8 cellular contexts compared by ENCODE assay signal in genomic region chr12:49967042-49967776, GRCh38. TPM values are rescaled to one million over a fixed set of nuclear protein-coding genes. Genes with fewer than 3 reads are reported as not detected.
DNase-seq lines count a peak whose midpoint lies in the region; ATAC-seq, FAIRE-seq and TF ChIP-seq lines count a peak whose summit lies in the region.

No MANE protein-coding gene starts in this region.

- no peak for FAIRE-seq in small intestine (lab: Jason Lieb, UNC)

- H3K9me3 ChIP-seq in small intestine (ENCODE audit: control insufficient read depth, low read depth), result no peaks in the 10 kb centered on the region

- DNase-seq in GM12864 (ENCODE audit: low read depth) (peak; percentile 45), NCI-H2107 (lab: John Stamatoyannopoulos, UW) (peak; percentile 73), T47D (ENCODE audit: low read depth in 1 of 2, low spot score in 1 of 2) (peak; percentile 95 to 99), iPS-NIHi7 (ENCODE audit: extremely low spot score) (peak; percentile 89), small intestine (peak; percentile 80)

- TF ChIP-seq CTCF in GM12864 (IDR thresholded peaks at IDR 0.05; ENCODE audit: low read depth, low read length, missing control alignments), result peak; percentile 96
- peak; percentile 94 for TF ChIP-seq CTCF in VCaP (conservative IDR thresholded peaks at IDR 0.05)

- no peaks in the 10 kb centered on the region for H3K4me1 ChIP-seq in small intestine (ENCODE audit: control insufficient read depth in 2 of 2, insufficient read depth in 1 of 2, low read depth in 1 of 2, low read length in 1 of 2)

- H3K4me3 ChIP-seq in GM12864 (ENCODE audit: low read depth, low read length) (peak overlapping the region; percentile 11), small intestine (ENCODE audit: low read depth in 1 of 2, low read length in 2 of 2) (peak overlapping the region in 1 of 2 donors; percentile 14)

- H3K36me3 ChIP-seq in small intestine (ENCODE audit: control insufficient read depth in 2 of 2, insufficient read depth in 2 of 2, low read length in 2 of 2), result no peaks in the 10 kb centered on the region

- ATAC-seq in HG02938 (IDR thresholded peaks at IDR 0.05; ENCODE audit: unreplicated experiment), result peak; percentile 57
- no peak for ATAC-seq in HG02970 (IDR thresholded peaks at IDR 0.05; ENCODE audit: low FRiP score, unreplicated experiment)

- H3K27me3 ChIP-seq in small intestine (ENCODE audit: control insufficient read depth in 2 of 2, insufficient read depth in 2 of 2, low read length in 2 of 2), result peaks cover 1 to 2% of the 10 kb centered on the region in 2 donors

- peak overlapping the region; percentile 47; the same call in 1 of the 2 replicates for H3K27ac ChIP-seq in VCaP
- H3K27ac ChIP-seq in small intestine (ENCODE audit: low read depth in 1 of 2, low read length in 1 of 2), result no peak overlapping the region

- in situ Hi-C loops in T47D (cut with HindIII; ENCODE audit: low pct_unique_long_range_greater_than_20kb, low sequenced_read_pairs), result no loop called here

- whole genome bisulfite sequencing in small intestine, 3 donors, result 2 to 3% (median 2%) methylated on average over 33 to 40 of the region's 40 CpGs

RNA-seq across cellular contexts. Expression of gene AQP5, which starts 5.5 kb away (rescaled TPM):
- under 1 TPM in 1 of 3 donors, not detected in 2; 0.12 TPM for polyA plus RNA-seq in small intestine

RNA-seq across cellular contexts. Expression of gene AQP6, which starts 5.5 kb away (rescaled TPM):
- under 1 TPM in 1 of 3 donors, not detected in 2; 0.09 TPM for polyA plus RNA-seq in small intestine

RNA-seq across cellular contexts. Expression of gene AQP2, which starts 16.7 kb away (rescaled TPM):
- not detected for polyA plus RNA-seq in small intestine

RNA-seq across cellular contexts. Expression of gene RACGAP1, which starts 58.1 kb away (rescaled TPM):
- polyA plus RNA-seq in small intestine, result 10 to 100 TPM in 1 of 3 donors, 1 to 10 TPM in 2; 3.5 to 25.9 (median 6.5) TPM

Comparison
In these comparisons a context has a peak if more than half of its experiments do, and no peak if none do; other contexts are left out.
1. DNase-seq: peak in every context shown above with its lines; median percentile 97 in T47D; 89 in iPS-NIHi7; 80 in small intestine; 73 in NCI-H2107; 45 in GM12864.